ENCODE assay signal across 22 cellular contexts in the genomic region with DNA sequence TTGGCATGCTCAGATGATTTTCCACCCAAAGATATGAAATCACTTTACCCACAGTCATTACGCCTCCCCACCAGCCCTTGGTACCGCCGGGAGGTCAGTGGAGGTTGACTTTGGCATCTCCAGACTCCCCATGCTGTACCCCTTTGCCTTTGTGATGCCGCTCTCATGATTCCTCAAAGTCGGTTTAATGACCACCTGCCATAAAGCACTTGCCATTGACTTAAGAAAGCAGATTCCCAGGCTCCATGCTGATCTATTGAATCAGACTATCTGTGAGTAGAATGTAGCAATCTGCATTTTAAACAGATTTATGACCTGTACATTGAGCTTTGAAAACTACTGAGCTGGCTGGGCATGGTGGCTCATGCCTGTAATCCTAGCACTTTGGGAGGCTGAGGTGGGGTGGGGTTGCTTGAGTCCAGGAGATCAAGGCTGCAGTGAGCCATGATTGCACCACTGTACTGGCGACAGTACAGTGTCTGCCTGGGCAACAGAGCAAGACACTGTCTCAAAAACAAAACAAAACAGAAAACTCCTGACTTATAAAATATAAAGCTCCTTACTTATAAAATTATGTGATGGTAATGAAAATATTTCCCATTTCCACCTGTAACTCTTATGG.
"Had no signal": no experiment of that assay in that cellular context is flagged by ENCODE, and none has a peak within 500 bp of the region (broad histone marks: within the 10 kb centered on the region; RNA-seq: fewer than 3 reads in every experiment).

No MANE protein-coding gene starts in this region.

- ATAC-seq: activated CD8-positive, alpha-beta T cell treated with anti-CD3 and anti-CD28 coated beads for 36 hours; activated T-cell treated with anti-CD3 and anti-CD28 coated beads, Interleukin-2, amount 50 U/mL, for 4 hours; activated T-helper 17 cell treated with anti-CD3 and anti-CD28 coated beads, Interleukin-2, amount 50 U/mL, for 72 hours; heart right ventricle; left cardiac atrium; naive thymus-derived CD4-positive, alpha-beta T cell; pancreas; stimulated activated naive B cell treated with anti-CD40 and anti-IgM and Interleukin-4, amounts not matched to agents 10 μg/mL and 1 μg/mL and 100 μg/mL, for 72 hours; T-helper 17 cell had no signal

- H3K4me1 ChIP-seq: breast epithelium, heart right ventricle, pancreas, prostate gland, tibial nerve had no signal

- H3K4me3 ChIP-seq: breast epithelium, esophagus squamous epithelium, heart right ventricle, pancreas, prostate gland, sigmoid colon, smooth muscle cell, tibial nerve had no signal

- H3K4me2 ChIP-seq: smooth muscle cell had no signal

- DNase-seq: activated CD4-positive, alpha-beta T cell treated with anti-CD3 and anti-CD28 coated beads, Interleukin-2, amount 50 U/mL, for 1 hour; activated CD8-positive, alpha-beta T cell treated with anti-CD3 and anti-CD28 coated beads for 36 hours; activated T-cell treated with anti-CD3 and anti-CD28 coated beads, Interleukin-2, amount 50 U/mL, for 4 hours; central memory CD4-positive, alpha-beta T cell; endodermal cell; esophagus squamous epithelium; foreskin melanocyte; heart right ventricle; left cardiac atrium; naive thymus-derived CD4-positive, alpha-beta T cell; nucleus accumbens; pancreas; retina; sigmoid colon; stimulated activated CD4-positive, alpha-beta T cell treated with anti-CD3 and anti-CD28 coated beads, Interleukin-1b, Interleukin-23, amount 100 ng/mL, for 48 hours; stimulated activated naive B cell treated with anti-CD40 and anti-IgM and Interleukin-4, amounts not matched to agents 10 μg/mL and 1 μg/mL and 100 μg/mL, for 72 hours; T-helper 17 cell had no signal

- H3K27me3 ChIP-seq: breast epithelium, esophagus squamous epithelium, heart right ventricle, pancreas, sigmoid colon, tibial nerve had no signal

- H3K36me3 ChIP-seq: breast epithelium, esophagus squamous epithelium, heart right ventricle, pancreas, prostate gland, sigmoid colon, tibial nerve had no signal

- H3K9me3 ChIP-seq: breast epithelium, esophagus squamous epithelium, heart right ventricle, pancreas, prostate gland, sigmoid colon, tibial nerve had no signal

- H3K27ac ChIP-seq: breast epithelium, esophagus squamous epithelium, heart right ventricle, pancreas, prostate gland, sigmoid colon, tibial nerve had no signal
